In the genomic region with DNA sequence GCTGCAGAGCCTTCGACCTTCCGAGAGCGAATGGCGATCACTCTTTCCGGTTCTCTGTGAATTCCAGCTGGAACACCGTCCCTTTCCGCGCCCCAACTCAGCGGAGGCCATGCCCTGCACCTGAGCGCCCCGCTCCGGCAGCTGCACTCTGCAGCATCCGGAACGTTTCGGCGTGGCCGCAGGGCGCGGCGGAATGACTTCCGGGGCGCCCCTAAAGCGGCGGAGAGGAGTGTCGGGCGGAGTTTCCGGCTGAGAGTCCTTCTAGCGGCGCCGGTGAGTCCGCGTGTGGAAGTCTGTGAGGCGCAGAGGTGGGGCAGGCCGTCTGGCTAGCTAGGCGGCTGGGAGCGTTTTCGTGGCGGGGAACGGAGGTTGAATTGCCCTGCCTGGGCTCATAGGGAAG, we compare ENCODE assay signal across 8 cellular contexts.
DNase-seq lines count a peak whose midpoint lies in the region; ATAC-seq and TF ChIP-seq lines count a peak whose summit lies in the region.
"Not testable (repeated sequence)": the region's sequence is repeated elsewhere in the genome, so short reads cannot be mapped to it uniquely, and the experiment has no call there.

A gene (plus strand): TSS at position 252 of the 400 bp plus-strand sequence.

- peak; percentile 96 for ATAC-seq in GM18505 (IDR thresholded peaks at IDR 0.05; ENCODE audit: unreplicated experiment)
- peak; percentile 91 for ATAC-seq in GM19395 (IDR thresholded peaks at IDR 0.05; ENCODE audit: unreplicated experiment)
- ATAC-seq in GM21737 (IDR thresholded peaks at IDR 0.05; ENCODE audit: unreplicated experiment): peak; percentile 98
- peak; percentile 98 for ATAC-seq in HG02973 (IDR thresholded peaks at IDR 0.05; ENCODE audit: unreplicated experiment)
- peak; percentile 96 for ATAC-seq in HG03439 (IDR thresholded peaks at IDR 0.05; ENCODE audit: unreplicated experiment)
- ATAC-seq in activated CD8-positive, alpha-beta T cell treated with anti-CD3 and anti-CD28 coated beads for 36 hours: peak; percentile 100
- ATAC-seq in left cardiac atrium: peak; percentile 99
- peak; percentile 100 for ATAC-seq in stimulated activated effector memory CD8-positive, alpha-beta T cell treated with anti-CD3 and anti-CD28 coated beads, Interleukin-12 subunit alpha, Interleukin-12 subunit beta, amount 100 ng/mL, for 72 hours

- H3K27me3 Mint-ChIP-seq in activated CD8-positive, alpha-beta T cell treated with anti-CD3 and anti-CD28 coated beads for 36 hours: not testable (repeated sequence)

- not testable (repeated sequence) for TF ChIP-seq POLR2A in GM18505 (IDR thresholded peaks at IDR 0.05; ENCODE audit: borderline replicate concordance, extremely low read depth, insufficient read depth, insufficient read length)

- not testable (repeated sequence) for H3K9me3 Mint-ChIP-seq in activated CD8-positive, alpha-beta T cell treated with anti-CD3 and anti-CD28 coated beads for 36 hours; stimulated activated effector memory CD8-positive, alpha-beta T cell treated with anti-CD3 and anti-CD28 coated beads, Interleukin-12 subunit alpha, Interleukin-12 subunit beta, amount 100 ng/mL, for 72 hours

- not testable (repeated sequence) for H3K4me1 Mint-ChIP-seq in activated CD8-positive, alpha-beta T cell treated with anti-CD3 and anti-CD28 coated beads for 36 hours (ENCODE audit: low read depth); stimulated activated effector memory CD8-positive, alpha-beta T cell treated with anti-CD3 and anti-CD28 coated beads, Interleukin-12 subunit alpha, Interleukin-12 subunit beta, amount 100 ng/mL, for 72 hours

- intact Hi-C loops in activated CD8-positive, alpha-beta T cell treated with anti-CD3 and anti-CD28 coated beads for 36 hours (cut with micrococcal nuclease); left cardiac atrium (cut with DNase I): not testable (repeated sequence)

- TF ChIP-seq CTCF in activated CD8-positive, alpha-beta T cell treated with anti-CD3 and anti-CD28 coated beads for 36 hours (IDR thresholded peaks at IDR 0.05): not testable (repeated sequence)

- H3K36me3 Mint-ChIP-seq in activated CD8-positive, alpha-beta T cell treated with anti-CD3 and anti-CD28 coated beads for 36 hours (ENCODE audit: low read depth); stimulated activated effector memory CD8-positive, alpha-beta T cell treated with anti-CD3 and anti-CD28 coated beads, Interleukin-12 subunit alpha, Interleukin-12 subunit beta, amount 100 ng/mL, for 72 hours: not testable (repeated sequence)

- CTCF ChIA-PET in activated CD8-positive, alpha-beta T cell treated with anti-CD3 and anti-CD28 coated beads for 36 hours (lab: Charles Lee): not testable (repeated sequence)

- H3K27ac Mint-ChIP-seq in activated CD8-positive, alpha-beta T cell treated with anti-CD3 and anti-CD28 coated beads for 36 hours; stimulated activated effector memory CD8-positive, alpha-beta T cell treated with anti-CD3 and anti-CD28 coated beads, Interleukin-12 subunit alpha, Interleukin-12 subunit beta, amount 100 ng/mL, for 72 hours: not testable (repeated sequence)

- DNase-seq in activated CD8-positive, alpha-beta T cell treated with anti-CD3 and anti-CD28 coated beads for 36 hours; left cardiac atrium; stimulated activated effector memory CD8-positive, alpha-beta T cell treated with anti-CD3 and anti-CD28 coated beads, Interleukin-12 subunit alpha, Interleukin-12 subunit beta, amount 100 ng/mL, for 72 hours (ENCODE audit: low spot score in 2 of 2): not testable (repeated sequence)

- not testable (repeated sequence) for H3K4me3 Mint-ChIP-seq in activated CD8-positive, alpha-beta T cell treated with anti-CD3 and anti-CD28 coated beads for 36 hours; stimulated activated effector memory CD8-positive, alpha-beta T cell treated with anti-CD3 and anti-CD28 coated beads, Interleukin-12 subunit alpha, Interleukin-12 subunit beta, amount 100 ng/mL, for 72 hours

- POLR2A ChIA-PET in activated CD8-positive, alpha-beta T cell treated with anti-CD3 and anti-CD28 coated beads for 36 hours (lab: Charles Lee): not testable (repeated sequence)
